Comparison of ENCODE assay signal across 22 cellular contexts in genomic region chr6:15614277-15614676, GRCh38. TPM values are rescaled to one million over a fixed set of nuclear protein-coding genes. Genes with fewer than 3 reads are reported as not detected.
DNase-seq lines count a peak whose midpoint lies in the region; ATAC-seq and TF ChIP-seq lines count a peak whose summit lies in the region.
"Had no signal": no experiment of that assay in that cellular context is flagged by ENCODE, and none has a peak within 500 bp of the region (broad histone marks: within the 10 kb centered on the region; RNA-seq: fewer than 3 reads in every experiment).

No MANE protein-coding gene starts in this region.

- H3K27me3 ChIP-seq in mesenchymal stem cell (ENCODE audit: control insufficient read depth in 1 of 2, insufficient read depth in 1 of 2, low read length in 2 of 2) = no peaks in the 10 kb centered on the region
- H3K27me3 ChIP-seq in brain microvascular endothelial cell (replicated peaks) = no peaks in the 10 kb centered on the region
- H3K27me3 ChIP-seq: BE2C had no signal

- H3K27me3 Mint-ChIP-seq in activated CD8-positive, alpha-beta T cell treated with anti-CD3 and anti-CD28 coated beads for 36 hours = no peaks in the 10 kb centered on the region
- H3K27me3 Mint-ChIP-seq in activated CD8-positive, alpha-beta T cell treated with anti-CD3 and anti-CD28 coated beads, Interleukin-2, amount 10 ng/mL, durations not matched to agents 7 days and 5 days (ENCODE audit: low read depth) = no peaks in the 10 kb centered on the region
- H3K27me3 Mint-ChIP-seq in central memory CD8-positive, alpha-beta T cell = no peaks in the 10 kb centered on the region
- H3K27me3 Mint-ChIP-seq in stimulated activated naive B cell treated with anti-CD40 and anti-IgM and Interleukin-4, amounts not matched to agents 10 μg/mL and 1 μg/mL and 100 μg/mL, for 72 hours = no peaks in the 10 kb centered on the region
- H3K27me3 Mint-ChIP-seq: CD4-positive, CD25-positive, alpha-beta regulatory T cell had no signal

- H3K23ac ChIP-seq in mesenchymal stem cell (ENCODE audit: low read length in 2 of 2) = no peak overlapping the region

- H3K4ac ChIP-seq in mesenchymal stem cell (ENCODE audit: low read depth in 1 of 2, low read length in 2 of 2) = peak overlapping the region in 1 of 2 experiments; percentile 67

- H3K14ac ChIP-seq in mesenchymal stem cell (ENCODE audit: low read length in 2 of 2) = peak overlapping the region in 1 of 2 experiments; percentile 55

- no peak overlapping the region for H2AFZ ChIP-seq in mesenchymal stem cell (ENCODE audit: low read depth, low read length)

- H3K4me2 ChIP-seq in mesenchymal stem cell (ENCODE audit: low read length, poor library complexity, severe bottlenecking) = no peak overlapping the region

- H3K9ac ChIP-seq in mesenchymal stem cell (ENCODE audit: low read length) = no peak overlapping the region

- H3K79me1 ChIP-seq in mesenchymal stem cell (replicated peaks; ENCODE audit: low read length, poor library complexity, severe bottlenecking) = peaks cover 29% of the 10 kb centered on the region

- intact Hi-C loops in activated CD8-positive, alpha-beta T cell treated with anti-CD3 and anti-CD28 coated beads for 36 hours (cut with micrococcal nuclease) = no loop called here

- CTCF ChIA-PET in activated CD8-positive, alpha-beta T cell treated with anti-CD3 and anti-CD28 coated beads for 36 hours (lab: Charles Lee) = interaction anchor here (2.0 kb wide), 1 partner anchor 9 kb away, joined by 9 read pairs; no protein-coding TSS in a partner anchor
- CTCF ChIA-PET in activated CD8-positive, alpha-beta T cell treated with anti-CD3 and anti-CD28 coated beads, Interleukin-2, amount 10 ng/mL, durations not matched to agents 7 days and 5 days (lab: Charles Lee) = interaction anchor here (1.3 to 3.4 kb wide), 3 partner anchors 9 to 29 kb away, joined by 4 to 12 read pairs (median 5); no protein-coding TSS in a partner anchor

- no peaks in the 10 kb centered on the region for H3K9me3 Mint-ChIP-seq in activated CD8-positive, alpha-beta T cell treated with anti-CD3 and anti-CD28 coated beads for 36 hours
- H3K9me3 Mint-ChIP-seq in activated CD8-positive, alpha-beta T cell treated with anti-CD3 and anti-CD28 coated beads, Interleukin-2, amount 10 ng/mL, durations not matched to agents 7 days and 5 days (ENCODE audit: insufficient read depth) = no peaks in the 10 kb centered on the region
- H3K9me3 Mint-ChIP-seq in central memory CD8-positive, alpha-beta T cell = no peaks in the 10 kb centered on the region
- H3K9me3 Mint-ChIP-seq in stimulated activated naive B cell treated with anti-CD40 and anti-IgM and Interleukin-4, amounts not matched to agents 10 μg/mL and 1 μg/mL and 100 μg/mL, for 72 hours = peaks cover 0 to 1% of the 10 kb centered on the region in 2 donors
- H3K9me3 Mint-ChIP-seq: CD4-positive, CD25-positive, alpha-beta regulatory T cell had no signal

- no peak for DNase-seq in activated CD8-positive, alpha-beta T cell treated with anti-CD3 and anti-CD28 coated beads for 36 hours
- DNase-seq in activated CD8-positive, alpha-beta T cell treated with anti-CD3 and anti-CD28 coated beads, Interleukin-2, amount 10 ng/mL, durations not matched to agents 7 days and 5 days = no peak
- no peak for DNase-seq in central memory CD8-positive, alpha-beta T cell (ENCODE audit: low spot score in 2 of 2)
- DNase-seq in mesenchymal stem cell (no peak), brain microvascular endothelial cell (no peak)
- no peak for DNase-seq in stimulated activated naive B cell treated with anti-CD40 and anti-IgM and Interleukin-4, amounts not matched to agents 10 μg/mL and 1 μg/mL and 100 μg/mL, for 72 hours
- DNase-seq: BE2C; CD4-positive, CD25-positive, alpha-beta regulatory T cell; DMS53; Karpas-422; NCI-H1092; NCI-H1436; NCI-H187 treated with DMSO at 0.1 percent for 48 hours; NCI-H2171 treated with DMSO at 0.1 percent for 48 hours; NCI-H446; NCI-H524 treated with DMSO at 0.1 percent for 48 hours; NCI-H774; SIG-M5 had no signal

- H3K36me3 ChIP-seq in mesenchymal stem cell (ENCODE audit: control insufficient read depth in 1 of 2, insufficient read depth in 2 of 2, low read depth in 1 of 2, low read length in 2 of 2) = peaks cover 4 to 38% of the 10 kb centered on the region in 2 experiments
- H3K36me3 ChIP-seq in brain microvascular endothelial cell (replicated peaks) = no peaks in the 10 kb centered on the region
- H3K36me3 ChIP-seq: BE2C had no signal

- H3K18ac ChIP-seq in mesenchymal stem cell (ENCODE audit: low read depth in 1 of 2, low read length in 2 of 2) = no peak overlapping the region

- H4K91ac ChIP-seq in mesenchymal stem cell (ENCODE audit: low read length) = no peak overlapping the region

- H3K4me1 ChIP-seq in mesenchymal stem cell (ENCODE audit: control insufficient read depth, insufficient read depth, low read depth, low read length) = peaks cover 2% of the 10 kb centered on the region

- H2AK5ac ChIP-seq in mesenchymal stem cell (ENCODE audit: low read length, severe bottlenecking) = peak overlapping the region; percentile 80

- no peak for ATAC-seq in activated CD8-positive, alpha-beta T cell treated with anti-CD3 and anti-CD28 coated beads for 36 hours
- no peak for ATAC-seq in activated CD8-positive, alpha-beta T cell treated with anti-CD3 and anti-CD28 coated beads, Interleukin-2, amount 10 ng/mL, durations not matched to agents 7 days and 5 days
- ATAC-seq in central memory CD8-positive, alpha-beta T cell (replicated peaks; ENCODE audit: extremely low read depth, poor library complexity, severe bottlenecking) = no peak
- no peak for ATAC-seq in stimulated activated naive B cell treated with anti-CD40 and anti-IgM and Interleukin-4, amounts not matched to agents 10 μg/mL and 1 μg/mL and 100 μg/mL, for 72 hours (replicated peaks)
- ATAC-seq in GM19395 (IDR thresholded peaks at IDR 0.05; ENCODE audit: unreplicated experiment) (no peak), HG03175 (IDR thresholded peaks at IDR 0.05; ENCODE audit: unreplicated experiment) (no peak)

- in situ Hi-C loops in brain microvascular endothelial cell (cut with HindIII; ENCODE audit: low pct_ligation_motif_present, low sequenced_read_pairs) = no loop called here

- H2BK5ac ChIP-seq in mesenchymal stem cell (ENCODE audit: low read depth, low read length, poor library complexity, severe bottlenecking) = no peak overlapping the region

- H4K8ac ChIP-seq in mesenchymal stem cell (ENCODE audit: low read length) = no peak overlapping the region

- peaks cover 28% of the 10 kb centered on the region for H3K4me1 Mint-ChIP-seq in activated CD8-positive, alpha-beta T cell treated with anti-CD3 and anti-CD28 coated beads for 36 hours (ENCODE audit: low read depth)
- H3K4me1 Mint-ChIP-seq in activated CD8-positive, alpha-beta T cell treated with anti-CD3 and anti-CD28 coated beads, Interleukin-2, amount 10 ng/mL, durations not matched to agents 7 days and 5 days (ENCODE audit: low read depth) = peaks cover 12% of the 10 kb centered on the region
- peaks cover 49% of the 10 kb centered on the region for H3K4me1 Mint-ChIP-seq in central memory CD8-positive, alpha-beta T cell
- peaks cover 28 to 72% of the 10 kb centered on the region in 2 donors for H3K4me1 Mint-ChIP-seq in stimulated activated naive B cell treated with anti-CD40 and anti-IgM and Interleukin-4, amounts not matched to agents 10 μg/mL and 1 μg/mL and 100 μg/mL, for 72 hours

- H3K36me3 Mint-ChIP-seq in activated CD8-positive, alpha-beta T cell treated with anti-CD3 and anti-CD28 coated beads for 36 hours (ENCODE audit: low read depth) = peaks cover 33% of the 10 kb centered on the region
- peaks cover 23% of the 10 kb centered on the region for H3K36me3 Mint-ChIP-seq in activated CD8-positive, alpha-beta T cell treated with anti-CD3 and anti-CD28 coated beads, Interleukin-2, amount 10 ng/mL, durations not matched to agents 7 days and 5 days (ENCODE audit: low read depth)
- H3K36me3 Mint-ChIP-seq in central memory CD8-positive, alpha-beta T cell (ENCODE audit: insufficient read depth) = peaks cover 27% of the 10 kb centered on the region
- H3K36me3 Mint-ChIP-seq in stimulated activated naive B cell treated with anti-CD40 and anti-IgM and Interleukin-4, amounts not matched to agents 10 μg/mL and 1 μg/mL and 100 μg/mL, for 72 hours = peaks cover 46 to 83% of the 10 kb centered on the region in 2 donors

- H2BK120ac ChIP-seq in mesenchymal stem cell (ENCODE audit: low read depth, low read length) = no peak overlapping the region

- H3K9me3 ChIP-seq in mesenchymal stem cell (ENCODE audit: control insufficient read depth, low read length) = no peaks in the 10 kb centered on the region
- H3K9me3 ChIP-seq: BE2C had no signal

- no peak for TF ChIP-seq CTCF in activated CD8-positive, alpha-beta T cell treated with anti-CD3 and anti-CD28 coated beads for 36 hours (IDR thresholded peaks at IDR 0.05)
- no peak for TF ChIP-seq CTCF in brain microvascular endothelial cell (IDR thresholded peaks at IDR 0.05; ENCODE audit: low read depth, low read length, missing control alignments)

- no peak overlapping the region for H3K4me3 Mint-ChIP-seq in activated CD8-positive, alpha-beta T cell treated with anti-CD3 and anti-CD28 coated beads for 36 hours
- H3K4me3 Mint-ChIP-seq in activated CD8-positive, alpha-beta T cell treated with anti-CD3 and anti-CD28 coated beads, Interleukin-2, amount 10 ng/mL, durations not matched to agents 7 days and 5 days = no peak overlapping the region
- H3K4me3 Mint-ChIP-seq in central memory CD8-positive, alpha-beta T cell = no peak overlapping the region
- peak overlapping the region; percentile 23 to 33 for H3K4me3 Mint-ChIP-seq in stimulated activated naive B cell treated with anti-CD40 and anti-IgM and Interleukin-4, amounts not matched to agents 10 μg/mL and 1 μg/mL and 100 μg/mL, for 72 hours
- H3K4me3 Mint-ChIP-seq: CD4-positive, CD25-positive, alpha-beta regulatory T cell had no signal

- H2BK12ac ChIP-seq in mesenchymal stem cell (ENCODE audit: low read length in 2 of 2) = no peak overlapping the region

- no peak overlapping the region for H3K4me3 ChIP-seq in mesenchymal stem cell (ENCODE audit: insufficient read depth in 1 of 2, low read depth in 1 of 2, low read length in 2 of 2)
- H3K4me3 ChIP-seq in brain microvascular endothelial cell (ENCODE audit: low read depth, low read length) = no peak overlapping the region

- WGBS in mesenchymal stem cell = 98% methylated on average over 4 of the region's 4 CpGs

- no peak overlapping the region for H2BK15ac ChIP-seq in mesenchymal stem cell (ENCODE audit: low read depth, poor library complexity, severe bottlenecking)

- H3K27ac ChIP-seq in mesenchymal stem cell (ENCODE audit: low read length, poor library complexity, severe bottlenecking) (no peak overlapping the region), brain microvascular endothelial cell (no peak overlapping the region)
- H3K27ac ChIP-seq: 22Rv1, HL-60 had no signal

- peak overlapping the region; percentile 5 for H3K27ac Mint-ChIP-seq in activated CD8-positive, alpha-beta T cell treated with anti-CD3 and anti-CD28 coated beads for 36 hours
- no peak overlapping the region for H3K27ac Mint-ChIP-seq in activated CD8-positive, alpha-beta T cell treated with anti-CD3 and anti-CD28 coated beads, Interleukin-2, amount 10 ng/mL, durations not matched to agents 7 days and 5 days
- peak overlapping the region; percentile 29 for H3K27ac Mint-ChIP-seq in central memory CD8-positive, alpha-beta T cell (ENCODE audit: low read depth)
- H3K27ac Mint-ChIP-seq in stimulated activated naive B cell treated with anti-CD40 and anti-IgM and Interleukin-4, amounts not matched to agents 10 μg/mL and 1 μg/mL and 100 μg/mL, for 72 hours = peak overlapping the region; percentile 90

- POLR2A ChIA-PET in activated CD8-positive, alpha-beta T cell treated with anti-CD3 and anti-CD28 coated beads for 36 hours (lab: Charles Lee) = no interaction called here
- POLR2A ChIA-PET in activated CD8-positive, alpha-beta T cell treated with anti-CD3 and anti-CD28 coated beads, Interleukin-2, amount 10 ng/mL, durations not matched to agents 7 days and 5 days (lab: Charles Lee) = no interaction called here

RNA-seq across cellular contexts. Expression of gene DTNBP1, which starts 48.6 kb away (rescaled TPM):
- total RNA-seq in activated CD8-positive, alpha-beta T cell treated with anti-CD3 and anti-CD28 coated beads for 36 hours = 10 to 100 TPM; 12.6 to 14.6 TPM
- 10 to 100 TPM; 17.7 to 19.0 TPM for total RNA-seq in activated CD8-positive, alpha-beta T cell treated with anti-CD3 and anti-CD28 coated beads, Interleukin-2, amount 10 ng/mL, durations not matched to agents 7 days and 5 days
- polyA plus RNA-seq in mesenchymal stem cell (2013, experiment 1 of 2) = 24.9 TPM
- polyA plus RNA-seq in mesenchymal stem cell (2013, experiment 2 of 2) = 26.0 TPM

Comparison
In these comparisons a context has a peak if more than half of its experiments do, and no peak if none do; other contexts are left out.
1. H3K4me3 Mint-ChIP-seq: peak in stimulated activated naive B cell treated with anti-CD40 and anti-IgM and Interleukin-4, amounts not matched to agents 10 μg/mL and 1 μg/mL and 100 μg/mL, for 72 hours (2 of 2); none in activated CD8-positive, alpha-beta T cell treated with anti-CD3 and anti-CD28 coated beads for 36 hours (single experiment), activated CD8-positive, alpha-beta T cell treated with anti-CD3 and anti-CD28 coated beads, Interleukin-2, amount 10 ng/mL, durations not matched to agents 7 days and 5 days (single experiment) and central memory CD8-positive, alpha-beta T cell (single experiment).